ENCODE assay signal across 20 cellular contexts in genomic region chr12:96167492-96167891, GRCh38. TPM values are rescaled to one million over a fixed set of nuclear protein-coding genes. Genes with fewer than 3 reads are reported as not detected.
DNase-seq lines count a peak whose midpoint lies in the region; ATAC-seq, FAIRE-seq and TF ChIP-seq lines count a peak whose summit lies in the region.
"Had no signal": no experiment of that assay in that cellular context is flagged by ENCODE, and none has a peak within 500 bp of the region (broad histone marks: within the 10 kb centered on the region; RNA-seq: fewer than 3 reads in every experiment).

No MANE protein-coding gene starts in this region.

- H3K27ac Mint-ChIP-seq in activated naive CD8-positive, alpha-beta T cell treated with anti-CD3 and anti-CD28 coated beads for 36 hours, result no peak overlapping the region
- H3K27ac Mint-ChIP-seq: CD14-positive monocyte, GM23338, HFFc6 had no signal

- no peaks in the 10 kb centered on the region for H3K27me3 Mint-ChIP-seq in activated naive CD8-positive, alpha-beta T cell treated with anti-CD3 and anti-CD28 coated beads for 36 hours

- FAIRE-seq in bronchial epithelial cell (lab: Jason Lieb, UNC), result no peak
- FAIRE-seq: H54, HTR-8/SVneo had no signal

- intact Hi-C loops in heart right ventricle (cut with DNase I), result loop anchor here in 2 of 10 donors (5.0 to 10.0 kb wide), 2 partner anchors 40 to 63 kb away; no protein-coding TSS in a partner anchor
- intact Hi-C loops in lower lobe of right lung (cut with DNase I), result no loop called here
- intact Hi-C loops in thyroid gland (cut with DNase I), result no loop called here

- H3K4me2 ChIP-seq in hepatocyte, result no peak overlapping the region
- H3K4me2 ChIP-seq: BLaER1, GM23338 had no signal

- H3K27me3 ChIP-seq in heart right ventricle, result no peaks in the 10 kb centered on the region
- no peaks in the 10 kb centered on the region for H3K27me3 ChIP-seq in right atrium auricular region
- H3K27me3 ChIP-seq in bronchial epithelial cell (ENCODE audit: control insufficient read depth, insufficient read depth, low read length), result no peaks in the 10 kb centered on the region
- H3K27me3 ChIP-seq in lower lobe of right lung (ENCODE audit: low read depth), result no peaks in the 10 kb centered on the region
- H3K27me3 ChIP-seq in thyroid gland, result no peaks in the 10 kb centered on the region
- H3K27me3 ChIP-seq in hepatocyte, result no peaks in the 10 kb centered on the region
- H3K27me3 ChIP-seq: BLaER1 had no signal

- no peaks in the 10 kb centered on the region for H3K9me2 ChIP-seq in hepatocyte (replicated peaks; ENCODE audit: insufficient read depth)

- H3K4me1 ChIP-seq in heart right ventricle, result peaks cover 7 to 67% (median 33%) of the 10 kb centered on the region in 9 donors
- peaks cover 0 to 17% of the 10 kb centered on the region in 2 donors for H3K4me1 ChIP-seq in right atrium auricular region
- H3K4me1 ChIP-seq in lower lobe of right lung, result peaks cover 13% of the 10 kb centered on the region
- peaks cover 0 to 4% of the 10 kb centered on the region in 2 donors for H3K4me1 ChIP-seq in thyroid gland
- H3K4me1 ChIP-seq in hepatocyte (ENCODE audit: insufficient read depth), result no peaks in the 10 kb centered on the region

- H3K79me2 ChIP-seq in hepatocyte, result no peaks in the 10 kb centered on the region

- H3K9me3 Mint-ChIP-seq in activated naive CD8-positive, alpha-beta T cell treated with anti-CD3 and anti-CD28 coated beads for 36 hours, result no peaks in the 10 kb centered on the region
- H3K9me3 Mint-ChIP-seq: CD4-positive, alpha-beta memory T cell; GM23338; HFFc6 had no signal

- H3K4me3 ChIP-seq in heart right ventricle (no peak overlapping the region), right atrium auricular region (no peak overlapping the region), bronchial epithelial cell (ENCODE audit: low read depth, low read length) (no peak overlapping the region), lower lobe of right lung (no peak overlapping the region), thyroid gland (replicated peaks in 1 of 3) (no peak overlapping the region), hepatocyte (no peak overlapping the region)
- H3K4me3 ChIP-seq: BLaER1, GM23338 had no signal

- DNase-seq in heart right ventricle (no peak), right atrium auricular region (ENCODE audit: low spot score) (no peak), bronchial epithelial cell (ENCODE audit: low read depth) (peak; percentile 10), lower lobe of right lung (no peak), thyroid gland (no peak), hepatocyte (ENCODE audit: low spot score) (no peak), NCI-H1436 treated with DMSO at 0.1 percent for 48 hours (lab: John Stamatoyannopoulos, UW) (no peak)
- DNase-seq in activated naive CD8-positive, alpha-beta T cell treated with anti-CD3 and anti-CD28 coated beads for 36 hours, result no peak
- DNase-seq: 8988T; CD4-positive, alpha-beta memory T cell; DMS153; DMS79 treated with DMSO at 0.1 percent for 48 hours; GF-D8; HCEC 1CT; HFFc6 had no signal

- 89 to 93% methylated on average over 1 of the region's 1 CpG for WGBS in heart right ventricle, 2 donors
- 94 to 97% methylated on average over 1 of the region's 1 CpG for WGBS in thyroid gland, 2 donors
- 88% methylated on average over 1 of the region's 1 CpG for WGBS in hepatocyte (ENCODE audit: low lambda C conversion rate, missing lambda C conversion rate)

- no peak overlapping the region for H2AFZ ChIP-seq in hepatocyte
- H2AFZ ChIP-seq: GM23338 had no signal

- H3K9me3 ChIP-seq in heart right ventricle (no peaks in the 10 kb centered on the region), right atrium auricular region (no peaks in the 10 kb centered on the region), lower lobe of right lung (no peaks in the 10 kb centered on the region), thyroid gland (no peaks in the 10 kb centered on the region), hepatocyte (ENCODE audit: low read depth) (no peaks in the 10 kb centered on the region)
- H3K9me3 ChIP-seq: BLaER1 had no signal

- no peaks in the 10 kb centered on the region for H3K36me3 Mint-ChIP-seq in activated naive CD8-positive, alpha-beta T cell treated with anti-CD3 and anti-CD28 coated beads for 36 hours
- H3K36me3 Mint-ChIP-seq: CD14-positive monocyte; CD4-positive, alpha-beta memory T cell had no signal

- peaks cover 2% of the 10 kb centered on the region for H3K4me1 Mint-ChIP-seq in activated naive CD8-positive, alpha-beta T cell treated with anti-CD3 and anti-CD28 coated beads for 36 hours

- TF ChIP-seq CTCF in heart right ventricle (IDR thresholded peaks at IDR 0.05) (no peak), right atrium auricular region (IDR thresholded peaks at IDR 0.05) (no peak), bronchial epithelial cell (IDR thresholded peaks at IDR 0.05; ENCODE audit: insufficient read depth, low read length, severe bottlenecking) (no peak), lower lobe of right lung (IDR thresholded peaks at IDR 0.05) (no peak), thyroid gland (IDR thresholded peaks at IDR 0.05) (no peak), hepatocyte (IDR thresholded peaks at IDR 0.05; ENCODE audit: poor library complexity) (no peak)

- TF ChIP-seq POLR2A in thyroid gland (IDR thresholded peaks at IDR 0.05), result no peak

- no peaks in the 10 kb centered on the region for H3K36me3 ChIP-seq in heart right ventricle
- no peaks in the 10 kb centered on the region for H3K36me3 ChIP-seq in right atrium auricular region
- no peaks in the 10 kb centered on the region for H3K36me3 ChIP-seq in bronchial epithelial cell (ENCODE audit: control insufficient read depth, insufficient read depth, low read length)
- no peaks in the 10 kb centered on the region for H3K36me3 ChIP-seq in lower lobe of right lung
- no peaks in the 10 kb centered on the region for H3K36me3 ChIP-seq in thyroid gland
- no peaks in the 10 kb centered on the region for H3K36me3 ChIP-seq in hepatocyte (replicated peaks; ENCODE audit: insufficient read depth, low read depth)
- H3K36me3 ChIP-seq: BLaER1 had no signal

- no peak for ATAC-seq in heart right ventricle
- ATAC-seq in lower lobe of right lung, result no peak
- ATAC-seq: GM23338 had no signal

- no peaks in the 10 kb centered on the region for H4K20me1 ChIP-seq in hepatocyte (ENCODE audit: insufficient read depth, poor library complexity, severe bottlenecking)
- H4K20me1 ChIP-seq: BLaER1 had no signal

- H3K27ac ChIP-seq in heart right ventricle, result peak overlapping the region in 9 of 10 donors; percentile 61 to 92 (median 80)
- H3K27ac ChIP-seq in right atrium auricular region, result no peak overlapping the region
- H3K27ac ChIP-seq in lower lobe of right lung, result peak overlapping the region; percentile 25
- peak overlapping the region in 2 of 3 donors; percentile 28 to 51 for H3K27ac ChIP-seq in thyroid gland
- no peak overlapping the region for H3K27ac ChIP-seq in hepatocyte
- H3K27ac ChIP-seq: BLaER1 had no signal

- H3K4me3 Mint-ChIP-seq in activated naive CD8-positive, alpha-beta T cell treated with anti-CD3 and anti-CD28 coated beads for 36 hours, result no peak overlapping the region
- H3K4me3 Mint-ChIP-seq: CD14-positive monocyte, GM23338, HFFc6 had no signal

RNA-seq across cellular contexts. Expression of gene ELK3, which starts 26.7 kb away (rescaled TPM):
- total RNA-seq in heart right ventricle (10 to 100 TPM; 11.7 to 33.0 (median 22.3) TPM), right atrium auricular region (10 to 100 TPM; 15.1 to 16.3 TPM), bronchial epithelial cell (4.2 and 5.3 TPM in 2 replicates), lower lobe of right lung (29.1 TPM), thyroid gland (10 to 100 TPM; 19.8 to 55.4 (median 31.8) TPM), hepatocyte (10.6 and 12.1 TPM in 2 replicates)
- polyA plus RNA-seq in heart right ventricle (10 to 100 TPM in 1 of 2 donors, 1 to 10 TPM in 1; 6.6 to 14.8 TPM), hepatocyte (12.9 and 13.4 TPM in 2 replicates)
- total RNA-seq in activated naive CD8-positive, alpha-beta T cell treated with anti-CD3 and anti-CD28 coated beads for 36 hours, result 10 to 100 TPM; 10.9 to 12.6 TPM

Comparison
In these comparisons a context has a peak if more than half of its experiments do, and no peak if none do; other contexts are left out.
1. H3K27ac ChIP-seq: peak in heart right ventricle (9 of 10), lower lobe of right lung (single experiment) and thyroid gland (2 of 3); none in right atrium auricular region (0 of 2) and hepatocyte (single experiment).